ENCODE assay signal across 8 cellular contexts in the genomic region with DNA sequence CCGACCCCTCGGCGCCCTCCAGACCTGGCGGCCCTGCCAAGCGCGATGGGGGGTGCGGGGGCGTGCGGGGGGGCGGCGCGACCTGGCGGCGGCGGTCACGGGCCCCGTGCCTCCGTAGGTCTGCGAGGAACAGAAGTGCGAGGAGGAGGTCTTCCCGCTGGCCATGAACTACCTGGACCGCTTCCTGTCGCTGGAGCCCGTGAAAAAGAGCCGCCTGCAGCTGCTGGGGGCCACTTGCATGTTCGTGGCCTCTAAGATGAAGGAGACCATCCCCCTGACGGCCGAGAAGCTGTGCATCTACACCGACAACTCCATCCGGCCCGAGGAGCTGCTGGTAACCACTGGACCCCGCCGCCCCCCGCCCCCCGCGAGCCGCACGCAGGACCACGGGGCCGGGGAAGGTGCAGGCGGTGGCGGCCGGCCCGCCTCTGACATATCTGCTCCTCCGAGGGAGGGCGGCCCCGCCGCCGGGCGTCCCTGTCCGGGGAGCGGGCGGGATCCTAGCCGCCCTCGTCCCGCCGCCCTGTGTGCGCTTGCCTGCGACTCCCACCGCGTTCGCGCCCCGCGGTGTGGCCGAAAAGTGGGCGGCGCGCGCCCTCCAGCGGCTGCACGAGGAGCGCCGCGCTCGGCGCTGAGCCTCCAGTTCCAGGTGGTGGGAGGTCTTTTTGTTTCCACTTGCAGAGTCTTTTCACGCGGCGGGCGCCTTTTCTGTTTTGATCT. TPM values are rescaled to one million over a fixed set of nuclear protein-coding genes. Genes with fewer than 3 reads are reported as not detected.
A peak's percentile ranks its signal among the peaks of the same experiment; 100 is the strongest.
DNase-seq lines count a peak whose midpoint lies in the region; ATAC-seq and TF ChIP-seq lines count a peak whose summit lies in the region.

No MANE protein-coding gene starts in this region.

- peaks cover 52% of the 10 kb centered on the region for H3K27me3 Mint-ChIP-seq in HFFc6 (ENCODE audit: insufficient read depth)

- intact Hi-C loops in lower lobe of right lung (cut with DNase I), result loop anchor here (10.0 kb wide), 1 partner anchor 348 kb away; a partner anchor contains a TSS

- H3K36me3 Mint-ChIP-seq in HFFc6 (ENCODE audit: low read depth), result peaks cover 42% of the 10 kb centered on the region

- H3K9me3 ChIP-seq in duodenal mucosa (ENCODE audit: control insufficient read depth in 1 of 2, low read length in 2 of 2) (no peaks in the 10 kb centered on the region), lower lobe of right lung (no peaks in the 10 kb centered on the region)

- H3K4me1 Mint-ChIP-seq in HFFc6 (ENCODE audit: low read depth), result peaks cover 39% of the 10 kb centered on the region

- no peak overlapping the region for H3K9ac ChIP-seq in duodenal mucosa (ENCODE audit: low read depth in 1 of 2, low read length in 2 of 2)

- H3K27ac ChIP-seq in duodenal mucosa (ENCODE audit: low read depth, low read length), result peak overlapping the region; percentile 62
- H3K27ac ChIP-seq in lower lobe of right lung, result peak overlapping the region; percentile 89

- H3K27ac Mint-ChIP-seq in HFFc6, result peak overlapping the region; percentile 94

- H3K27me3 ChIP-seq in duodenal mucosa (ENCODE audit: control insufficient read depth in 1 of 2, insufficient read depth in 2 of 2, low read length in 2 of 2) (peaks cover 0 to 5% of the 10 kb centered on the region in 2 donors), lower lobe of right lung (ENCODE audit: low read depth) (peaks cover 26% of the 10 kb centered on the region)

- H3K4me1 ChIP-seq in duodenal mucosa (ENCODE audit: control insufficient read depth in 1 of 2, insufficient read depth in 2 of 2, low read length in 2 of 2) (peaks cover 30 to 34% of the 10 kb centered on the region in 2 donors), lower lobe of right lung (peaks cover 54% of the 10 kb centered on the region)

- peak overlapping the region; percentile 78 to 86 for H3K4me3 ChIP-seq in duodenal mucosa (ENCODE audit: low read depth in 1 of 2, low read length in 2 of 2)
- H3K4me3 ChIP-seq in lower lobe of right lung, result peak overlapping the region; percentile 80

- peak; percentile 94 for TF ChIP-seq CTCF in HFFc6 (IDR thresholded peaks at IDR 0.05)
- TF ChIP-seq CTCF in lower lobe of right lung (IDR thresholded peaks at IDR 0.05), result peak; percentile 95

- peaks cover 14% of the 10 kb centered on the region for H3K9me3 Mint-ChIP-seq in HFFc6

- ATAC-seq in lower lobe of right lung (peak; percentile 72 to 77), HG03457 (IDR thresholded peaks at IDR 0.05; ENCODE audit: unreplicated experiment) (no peak)

- peak overlapping the region; percentile 95 for H3K4me3 Mint-ChIP-seq in HFFc6

- H3K36me3 ChIP-seq in duodenal mucosa (ENCODE audit: control insufficient read depth in 1 of 2, insufficient read depth in 2 of 2, low read length in 2 of 2), result peaks cover 18 to 36% of the 10 kb centered on the region in 2 donors
- H3K36me3 ChIP-seq in lower lobe of right lung, result peaks cover 29% of the 10 kb centered on the region

- DNase-seq in DMS79 treated with DMSO at 0.1 percent for 48 hours (lab: John Stamatoyannopoulos, UW) (peak; percentile 59), HFFc6 (no peak), NCI-H460 (ENCODE audit: extremely low read depth, low read depth) (peak; percentile 54), lower lobe of right lung (peak; percentile 85)
- peak; percentile 67 to 69 for DNase-seq in activated CD4-positive, alpha-beta T cell treated with anti-CD3 and anti-CD28 coated beads, Interleukin-2, amount 50 U/mL, for 4 hours
- peak; percentile 73 to 80 for DNase-seq in stimulated activated CD4-positive, alpha-beta T cell treated with anti-CD3 and anti-CD28 coated beads, Interleukin-4, amount 100 ng/mL, for 4 hours

RNA-seq across cellular contexts. Expression of a gene that starts 2.1 kb away (rescaled TPM):
- total RNA-seq in HFFc6 (2021; fragmentation: NEBNext Ultra II Directional; extraction: Animal tissue kit (Norgen Biotek cat#: 25700)), result 1,000 to 10,000 TPM; 1,259 to 2,084 (median 1,434) TPM
- total RNA-seq in NCI-H460 (2014; rRNA removed; shearing (Covaris generic)), result 52.4 and 63.6 TPM in 2 replicates
- 60.4 and 69.7 TPM in 2 replicates for polyA plus RNA-seq in NCI-H460 (2014; cell fraction: nucleus; rRNA removed)
- total RNA-seq in lower lobe of right lung, result 202 TPM

RNA-seq across cellular contexts. Expression of a gene that starts 32.1 kb away (rescaled TPM):
- total RNA-seq in HFFc6 (2021; fragmentation: NEBNext Ultra II Directional; extraction: Animal tissue kit (Norgen Biotek cat#: 25700)), result 10 to 100 TPM; 23.2 to 28.5 (median 25.6) TPM
- total RNA-seq in NCI-H460 (2014; rRNA removed; shearing (Covaris generic)), result 12.9 and 14.1 TPM in 2 replicates
- 38.4 and 47.3 TPM in 2 replicates for polyA plus RNA-seq in NCI-H460 (2014; cell fraction: nucleus; rRNA removed)
- 23.7 TPM for total RNA-seq in lower lobe of right lung
